Comparison of ENCODE assay signal across 8 cellular contexts in genomic region chr15:64153480-64154367, GRCh38. TPM values are rescaled to one million over a fixed set of nuclear protein-coding genes. Genes with fewer than 3 reads are reported as not detected.
DNase-seq lines count a peak whose midpoint lies in the region; ATAC-seq and TF ChIP-seq lines count a peak whose summit lies in the region.

No MANE protein-coding gene starts in this region.

- no peaks in the 10 kb centered on the region for H3K27me3 ChIP-seq in right lobe of liver

- H3K4me1 ChIP-seq in right lobe of liver = peaks cover 0 to 21% (median 4%) of the 10 kb centered on the region in 4 donors

- peaks cover 6 to 46% (median 28%) of the 10 kb centered on the region in 4 donors for H3K36me3 ChIP-seq in right lobe of liver

- TF ChIP-seq CTCF in CD14-positive monocyte (IDR thresholded peaks at IDR 0.05) (peak; percentile 95), coronary artery (IDR thresholded peaks at IDR 0.05) (peak; percentile 98), right lobe of liver (IDR thresholded peaks at IDR 0.05) (peak; percentile 96 to 100 (median 98))

- intact Hi-C loops in CD14-positive monocyte (cut with micrococcal nuclease) = loop anchor here in 1 of 2 donors (5.0 kb wide), 1 partner anchor 401 kb away; no protein-coding TSS in a partner anchor
- intact Hi-C loops in activated CD4-positive, alpha-beta T cell treated with anti-CD3 and anti-CD28 coated beads, Interleukin-2, amount 10 ng/mL, durations not matched to agents 24 days and 14 days (cut with micrococcal nuclease) = loop anchor here (1.0 kb wide), 2 partner anchors 10 to 59 kb away; partner anchors contain the start of gene PPIB
- intact Hi-C loops in right lobe of liver (cut with DNase I) = loop anchor here (10.0 kb wide), 1 partner anchor 59 kb away; the partner anchor contains the start of genes CIAO2A (in 2 of the 2) and SNX1 (in 2 of the 2)

- H3K4me3 ChIP-seq in coronary artery = no peak overlapping the region
- H3K4me3 ChIP-seq in right lobe of liver = no peak overlapping the region

- WGBS in right lobe of liver (ENCODE audit: insufficient coverage, low coverage, low lambda C conversion rate, missing lambda C conversion rate) = 2% methylated on average over 10 of the region's 12 CpGs

- H3K36me3 Mint-ChIP-seq in CD14-positive monocyte = peaks cover 41 to 49% of the 10 kb centered on the region in 2 donors
- peaks cover 33% of the 10 kb centered on the region for H3K36me3 Mint-ChIP-seq in activated CD4-positive, alpha-beta T cell treated with anti-CD3 and anti-CD28 coated beads, Interleukin-2, amount 10 ng/mL, durations not matched to agents 24 days and 14 days (ENCODE audit: low read depth)

- ATAC-seq in GM19351 (IDR thresholded peaks at IDR 0.05; ENCODE audit: unreplicated experiment) = peak; percentile 56
- ATAC-seq in HG03520 (IDR thresholded peaks at IDR 0.05; ENCODE audit: unreplicated experiment) = peak; percentile 47
- ATAC-seq in right lobe of liver = peak; percentile 76 to 87 (median 82)

- H3K27ac ChIP-seq in coronary artery (no peak overlapping the region), right lobe of liver (peak overlapping the region in 1 of 3 donors; percentile 9)

- H3K4me3 Mint-ChIP-seq in CD14-positive monocyte = peak overlapping the region; percentile 58 to 83
- peak overlapping the region; percentile 30 for H3K4me3 Mint-ChIP-seq in activated CD4-positive, alpha-beta T cell treated with anti-CD3 and anti-CD28 coated beads, Interleukin-2, amount 10 ng/mL, durations not matched to agents 24 days and 14 days

- peak overlapping the region in 5 of 7 donors; percentile 13 to 81 (median 53) for H3K27ac Mint-ChIP-seq in CD14-positive monocyte
- peak overlapping the region; percentile 21 for H3K27ac Mint-ChIP-seq in activated CD4-positive, alpha-beta T cell treated with anti-CD3 and anti-CD28 coated beads, Interleukin-2, amount 10 ng/mL, durations not matched to agents 24 days and 14 days

- H3K27me3 Mint-ChIP-seq in CD14-positive monocyte (ENCODE audit: low read depth in 3 of 3) = peaks cover 24 to 34% (median 29%) of the 10 kb centered on the region in 3 donors
- peaks cover 5% of the 10 kb centered on the region for H3K27me3 Mint-ChIP-seq in activated CD4-positive, alpha-beta T cell treated with anti-CD3 and anti-CD28 coated beads, Interleukin-2, amount 10 ng/mL, durations not matched to agents 24 days and 14 days

- DNase-seq in CD14-positive monocyte (ENCODE audit: low spot score) (peak; percentile 86), NCI-H526 treated with DMSO at 0.1 percent for 48 hours (lab: John Stamatoyannopoulos, UW) (peak; percentile 84), coronary artery (ENCODE audit: low spot score) (peak; percentile 89), right lobe of liver (peak; percentile 91 to 92 (median 92))
- peak; percentile 98 for DNase-seq in activated CD4-positive, alpha-beta T cell treated with anti-CD3 and anti-CD28 coated beads, Interleukin-2, amount 10 ng/mL, durations not matched to agents 24 days and 14 days
- DNase-seq in stimulated activated CD4-positive, alpha-beta T cell treated with anti-CD3 and anti-CD28 coated beads, TNF-alpha, amount 100 ng/mL, for 1 hour (ENCODE audit: low read depth in 3 of 3, low spot score in 1 of 3) = peak; percentile 77 to 93 (median 82)

- peaks cover 41% of the 10 kb centered on the region for H3K4me1 Mint-ChIP-seq in CD14-positive monocyte
- peaks cover 30% of the 10 kb centered on the region for H3K4me1 Mint-ChIP-seq in activated CD4-positive, alpha-beta T cell treated with anti-CD3 and anti-CD28 coated beads, Interleukin-2, amount 10 ng/mL, durations not matched to agents 24 days and 14 days

- peaks cover 0 to 7% (median 2%) of the 10 kb centered on the region in 7 donors for H3K9me3 Mint-ChIP-seq in CD14-positive monocyte
- no peaks in the 10 kb centered on the region for H3K9me3 Mint-ChIP-seq in activated CD4-positive, alpha-beta T cell treated with anti-CD3 and anti-CD28 coated beads, Interleukin-2, amount 10 ng/mL, durations not matched to agents 24 days and 14 days

- H3K9me3 ChIP-seq in right lobe of liver = no peaks in the 10 kb centered on the region

- peak; percentile 27 for TF ChIP-seq POLR2A in right lobe of liver (IDR thresholded peaks at IDR 0.05)

RNA-seq across cellular contexts. Expression of gene SNX22, which starts 2.2 kb away (rescaled TPM):
- polyA plus RNA-seq in CD14-positive monocyte = 1 to 10 TPM in 1 of 2 donors, under 1 TPM in 1; 0.80 to 1.2 TPM
- 0.96 and 1.1 TPM in 2 replicates for total RNA-seq in activated CD4-positive, alpha-beta T cell treated with anti-CD3 and anti-CD28 coated beads, Interleukin-2, amount 10 ng/mL, durations not matched to agents 24 days and 14 days
- total RNA-seq in right lobe of liver = 1 to 10 TPM in 5 of 6 experiments, under 1 TPM in 1; 0.43 to 4.2 (median 1.6) TPM

RNA-seq across cellular contexts. Expression of gene PPIB, which starts 9.1 kb away (rescaled TPM):
- 100 to 1,000 TPM; 520 to 532 TPM for polyA plus RNA-seq in CD14-positive monocyte
- total RNA-seq in activated CD4-positive, alpha-beta T cell treated with anti-CD3 and anti-CD28 coated beads, Interleukin-2, amount 10 ng/mL, durations not matched to agents 24 days and 14 days = 384 and 397 TPM in 2 replicates
- 100 to 1,000 TPM; 276 to 535 (median 474) TPM for total RNA-seq in right lobe of liver

RNA-seq across cellular contexts. Expression of gene SNX1, which starts 57.9 kb away (rescaled TPM):
- polyA plus RNA-seq in CD14-positive monocyte = 100 to 1,000 TPM; 115 TPM
- 117 and 129 TPM in 2 replicates for total RNA-seq in activated CD4-positive, alpha-beta T cell treated with anti-CD3 and anti-CD28 coated beads, Interleukin-2, amount 10 ng/mL, durations not matched to agents 24 days and 14 days
- total RNA-seq in right lobe of liver = 10 to 100 TPM; 40.7 to 71.1 (median 59.8) TPM
